21 cellular contexts compared by ENCODE assay signal in the genomic region with DNA sequence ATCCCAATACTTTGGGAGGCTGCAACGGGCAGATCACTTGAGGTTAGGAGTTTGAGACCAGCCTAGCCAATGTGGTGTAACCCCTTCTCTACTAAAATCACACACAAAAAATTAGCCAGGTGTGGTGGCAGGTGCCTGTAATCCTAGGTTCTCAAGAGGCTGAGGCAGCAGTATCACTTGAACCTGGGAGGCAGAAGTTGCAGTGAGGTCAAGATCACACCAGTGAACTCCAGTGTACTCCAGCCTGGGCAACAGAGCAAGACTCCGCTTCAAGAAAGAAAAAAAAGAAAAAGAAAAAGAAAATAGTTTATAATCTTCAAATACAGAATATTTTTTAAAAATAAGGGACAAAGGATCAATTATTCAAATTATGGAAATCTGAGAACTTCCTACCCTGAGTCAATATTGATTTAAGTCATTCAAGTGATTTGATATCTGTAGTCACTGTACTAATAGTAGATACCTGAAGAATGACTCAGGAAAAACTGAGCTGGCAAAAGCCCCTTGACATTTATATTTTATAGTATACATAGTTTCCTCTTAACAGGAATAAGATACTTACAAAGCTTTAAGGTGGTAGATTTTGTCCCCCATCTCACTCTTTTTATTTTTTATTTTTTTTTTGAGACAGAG.
A peak's percentile ranks its signal among the peaks of the same experiment; 100 is the strongest.
DNase-seq lines count a peak whose midpoint lies in the region; ATAC-seq and TF ChIP-seq lines count a peak whose summit lies in the region.
"Had no signal": no experiment of that assay in that cellular context is flagged by ENCODE, and none has a peak within 500 bp of the region (broad histone marks: within the 10 kb centered on the region; RNA-seq: fewer than 3 reads in every experiment).

No MANE protein-coding gene starts in this region.

- H3K27me3 ChIP-seq in RWPE2 (ENCODE audit: insufficient read depth, poor library complexity, severe bottlenecking) (no peaks in the 10 kb centered on the region), left lung (no peaks in the 10 kb centered on the region)
- H3K27me3 ChIP-seq: gastroesophageal sphincter, suprapubic skin had no signal

- DNase-seq in DMS53 treated with DMSO at 0.1 percent for 48 hours (lab: John Stamatoyannopoulos, UW; ENCODE audit: unreplicated experiment), result peak; percentile 72
- peak; percentile 21 for DNase-seq in HT-29 (ENCODE audit: low spot score)
- no peak for DNase-seq in RWPE2 (ENCODE audit: low spot score)
- DNase-seq in left lung, result no peak
- no peak for DNase-seq in activated naive CD4-positive, alpha-beta T cell treated with anti-CD3 and anti-CD28 coated beads, Interleukin-2, amount 10 ng/mL, durations not matched to agents 7 days and 5 days
- no peak for DNase-seq in SK-N-DZ (ENCODE audit: low spot score)
- DNase-seq: activated CD4-positive, alpha-beta T cell treated with anti-CD3 and anti-CD28 coated beads, Interleukin-2, amount 50 U/mL, for 4 hours; activated T-cell treated with anti-CD3 and anti-CD28 coated beads, Interleukin-2, amount 50 U/mL, for 1 hour; Calu3; GF-D8; NCI-H1048; NCI-H226; OCI-M1; stimulated activated CD4-positive, alpha-beta T cell treated with anti-CD3 and anti-CD28 coated beads, Interleukin-2, amount 100 ng/mL, for 48 hours had no signal

- H3K27ac ChIP-seq in RWPE2 (ENCODE audit: poor library complexity, severe bottlenecking) (peak overlapping the region; percentile 34), left lung (no peak overlapping the region)
- H3K27ac ChIP-seq: gastroesophageal sphincter, suprapubic skin had no signal

- peaks cover 14% of the 10 kb centered on the region for H3K4me1 Mint-ChIP-seq in activated naive CD4-positive, alpha-beta T cell treated with anti-CD3 and anti-CD28 coated beads, Interleukin-2, amount 10 ng/mL, durations not matched to agents 7 days and 5 days

- no peak overlapping the region for H3K4me3 ChIP-seq in RWPE2 (ENCODE audit: severe bottlenecking)
- H3K4me3 ChIP-seq in left lung, result no peak overlapping the region
- H3K4me3 ChIP-seq: gastroesophageal sphincter, suprapubic skin had no signal

- H3K4me1 ChIP-seq in RWPE2 (ENCODE audit: insufficient read depth, poor library complexity, severe bottlenecking) (peaks cover 16% of the 10 kb centered on the region), left lung (peaks cover 0 to 4% of the 10 kb centered on the region in 2 donors)
- H3K4me1 ChIP-seq: gastroesophageal sphincter, suprapubic skin had no signal

- H3K9me3 Mint-ChIP-seq in activated naive CD4-positive, alpha-beta T cell treated with anti-CD3 and anti-CD28 coated beads, Interleukin-2, amount 10 ng/mL, durations not matched to agents 7 days and 5 days, result no peaks in the 10 kb centered on the region
- H3K9me3 Mint-ChIP-seq: activated naive CD4-positive, alpha-beta T cell treated with anti-CD3 and anti-CD28 coated beads, Interleukin-2, amount 50 U/mL, for 24 hours; brain; dendritic cell treated with granulocyte-macrophage colony-stimulating factor and Interleukin-4, amounts not matched to agents 40 ng/mL and 50 ng/mL, for 4 days had no signal

- no peak overlapping the region for H3K4me3 Mint-ChIP-seq in activated naive CD4-positive, alpha-beta T cell treated with anti-CD3 and anti-CD28 coated beads, Interleukin-2, amount 10 ng/mL, durations not matched to agents 7 days and 5 days
- H3K4me3 Mint-ChIP-seq: activated naive CD4-positive, alpha-beta T cell treated with anti-CD3 and anti-CD28 coated beads, Interleukin-2, amount 50 U/mL, for 24 hours; B cell; brain; dendritic cell treated with granulocyte-macrophage colony-stimulating factor and Interleukin-4, amounts not matched to agents 40 ng/mL and 50 ng/mL, for 4 days had no signal

- H3K36me3 ChIP-seq in RWPE2 (ENCODE audit: low read depth) (peaks cover 23% of the 10 kb centered on the region), left lung (peaks cover 0 to 21% of the 10 kb centered on the region in 2 donors)

- ATAC-seq in RWPE2 (ENCODE audit: low read depth) (peak; percentile 85), left lung (peak; percentile 76), GM21737 (IDR thresholded peaks at IDR 0.05; ENCODE audit: unreplicated experiment) (no peak)
- ATAC-seq: gastroesophageal sphincter had no signal

- TF ChIP-seq CTCF in RWPE2 (IDR thresholded peaks at IDR 0.05; ENCODE audit: poor library complexity, severe bottlenecking) (no peak), left lung (IDR thresholded peaks at IDR 0.05) (no peak)

- no peak overlapping the region for H3K27ac Mint-ChIP-seq in activated naive CD4-positive, alpha-beta T cell treated with anti-CD3 and anti-CD28 coated beads, Interleukin-2, amount 10 ng/mL, durations not matched to agents 7 days and 5 days
- H3K27ac Mint-ChIP-seq: B cell; brain; dendritic cell treated with granulocyte-macrophage colony-stimulating factor and Interleukin-4, amounts not matched to agents 40 ng/mL and 50 ng/mL, for 4 days had no signal

- H3K27me3 Mint-ChIP-seq in activated naive CD4-positive, alpha-beta T cell treated with anti-CD3 and anti-CD28 coated beads, Interleukin-2, amount 10 ng/mL, durations not matched to agents 7 days and 5 days, result no peaks in the 10 kb centered on the region
- H3K27me3 Mint-ChIP-seq: activated naive CD4-positive, alpha-beta T cell treated with anti-CD3 and anti-CD28 coated beads, Interleukin-2, amount 50 U/mL, for 24 hours; B cell; brain; dendritic cell treated with granulocyte-macrophage colony-stimulating factor and Interleukin-4, amounts not matched to agents 40 ng/mL and 50 ng/mL, for 4 days had no signal

- intact Hi-C loops in left lung (cut with DNase I), result no loop called here

- CTCF ChIA-PET in activated naive CD4-positive, alpha-beta T cell treated with anti-CD3 and anti-CD28 coated beads, Interleukin-2, amount 10 ng/mL, durations not matched to agents 7 days and 5 days (lab: Charles Lee), result no interaction called here

- H3K9me3 ChIP-seq in RWPE2 (ENCODE audit: severe bottlenecking) (no peaks in the 10 kb centered on the region), left lung (no peaks in the 10 kb centered on the region)
- H3K9me3 ChIP-seq: gastroesophageal sphincter, suprapubic skin had no signal

- peaks cover 33% of the 10 kb centered on the region for H3K36me3 Mint-ChIP-seq in activated naive CD4-positive, alpha-beta T cell treated with anti-CD3 and anti-CD28 coated beads, Interleukin-2, amount 10 ng/mL, durations not matched to agents 7 days and 5 days

Comparison
In these comparisons a context has a peak if more than half of its experiments do, and no peak if none do; other contexts are left out.
1. DNase-seq: peak in DMS53 treated with DMSO at 0.1 percent for 48 hours (single experiment) and HT-29 (single experiment); none in RWPE2 (single experiment), left lung (0 of 2), activated naive CD4-positive, alpha-beta T cell treated with anti-CD3 and anti-CD28 coated beads, Interleukin-2, amount 10 ng/mL, durations not matched to agents 7 days and 5 days (single experiment) and SK-N-DZ (single experiment).